In the genomic region with DNA sequence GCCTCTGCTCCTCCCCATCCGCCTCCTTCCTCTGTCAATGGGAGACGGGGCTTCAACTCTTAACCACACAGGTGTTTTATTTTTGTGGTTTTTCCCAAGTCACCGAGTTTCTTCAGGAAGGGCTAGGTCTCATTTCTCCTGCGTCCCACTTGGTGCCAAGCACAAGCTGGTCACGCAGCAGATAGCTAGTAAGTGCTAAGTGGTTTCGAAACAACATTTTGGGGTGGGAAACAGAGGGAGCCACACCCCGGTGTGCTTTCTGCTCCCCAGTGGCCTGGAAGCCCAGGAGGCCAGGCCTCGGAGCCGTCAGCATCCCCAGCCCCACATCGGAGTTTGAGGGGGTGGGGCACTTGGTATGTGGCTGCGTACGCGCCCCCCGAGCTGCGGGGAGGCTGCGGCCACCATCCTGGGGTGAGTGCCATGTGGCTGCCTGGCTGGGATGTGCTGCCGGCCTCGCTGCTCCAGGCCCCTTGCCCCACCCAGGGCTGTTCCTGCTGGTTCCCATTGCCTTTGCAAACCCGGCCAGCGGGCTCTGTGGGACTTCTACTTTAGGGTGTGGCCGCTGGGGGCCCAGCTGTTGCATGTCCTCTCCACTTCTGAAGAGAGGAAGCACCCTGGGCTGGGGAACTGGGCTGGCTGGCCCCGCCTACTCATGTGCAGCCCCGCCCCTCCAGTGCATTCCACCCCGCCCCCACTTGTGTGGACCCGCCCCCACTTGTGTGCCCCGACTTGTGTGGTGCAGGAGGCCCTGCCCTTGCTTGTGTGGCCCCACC, we compare ENCODE assay signal across 1 cellular context.
TF ChIP-seq lines count a peak whose summit lies in the region.

No MANE protein-coding gene starts in this region.

TF ChIP-seq in A549, 52 proteins besides CTCF, POLR2A, EP300 and RAD21 (continued from another document):
- TF ChIP-seq REST (IDR thresholded peaks at IDR 0.05) = no peak
- no peak for TF ChIP-seq CHD2 (IDR thresholded peaks at IDR 0.05; ENCODE audit: low read length, partially characterized antibody)
- no peak for TF ChIP-seq GATA3 (IDR thresholded peaks at IDR 0.05; ENCODE audit: borderline replicate concordance)
